Comparison of ENCODE assay signal across 39 cellular contexts in genomic region chr14:36132826-36133225, GRCh38. TPM values are rescaled to one million over a fixed set of nuclear protein-coding genes. Genes with fewer than 3 reads are reported as not detected.
"Had no signal": no experiment of that assay in that cellular context is flagged by ENCODE, and none has a peak within 500 bp of the region (broad histone marks: within the 10 kb centered on the region; RNA-seq: fewer than 3 reads in every experiment).

No MANE protein-coding gene starts in this region.

- DNase-seq: activated effector memory CD4-positive, alpha-beta T cell treated with anti-CD3 and anti-CD28 coated beads, Interleukin-2, amount 50 U/mL, for 16 hours; activated effector memory CD4-positive, alpha-beta T cell treated with Interleukin-2 at 50 U/mL for 16 hours; activated gamma-delta T cell; activated gamma-delta T cell treated with Interleukin-2 at 50 U/mL for 16 hours; activated naive CD4-positive, alpha-beta T cell; activated naive CD4-positive, alpha-beta T cell treated with anti-CD3 and anti-CD28 coated beads for 36 hours; activated naive CD4-positive, alpha-beta T cell treated with anti-CD3 and anti-CD28 coated beads, Interleukin-2, amount 10 ng/mL, durations not matched to agents 7 days and 5 days; activated naive CD4-positive, alpha-beta T cell treated with anti-CD3 and anti-CD28 coated beads, Interleukin-2, amount 50 U/mL, for 16 hours; activated naive CD4-positive, alpha-beta T cell treated with Interleukin-2 at 50 U/mL for 16 hours; activated naive CD8-positive, alpha-beta T cell treated with anti-CD3 and anti-CD28 coated beads for 36 hours; activated naive CD8-positive, alpha-beta T cell treated with anti-CD3 and anti-CD28 coated beads, Interleukin-2, amount 10 ng/mL, durations not matched to agents 7 days and 5 days; activated naive CD8-positive, alpha-beta T cell treated with anti-CD3 and anti-CD28 coated beads, Interleukin-2, amount 50 U/mL, for 24 hours; activated T-cell treated with anti-CD3 and anti-CD28 coated beads, Interleukin-2, amount 50 U/mL, for 1 hour; activated T-cell treated with anti-CD3 and anti-CD28 coated beads, Interleukin-2, amount 50 U/mL, for 24 hours; activated T-cell treated with anti-CD3 and anti-CD28 coated beads, Interleukin-2, amount 50 U/mL, for 4 hours; activated T-cell treated with anti-CD3 and anti-CD28 coated beads, Interleukin-2, amount 50 U/mL, for 48 hours; activated T-cell treated with anti-CD3 and anti-CD28 coated beads, Interleukin-2, amount 50 U/mL, for 72 hours; adrenal gland; amniotic stem cell; amygdala; anterior cingulate cortex; aorta; body of pancreas; brain microvascular endothelial cell; caudate nucleus; central memory CD4-positive, alpha-beta T cell; cerebellar nuclear complex had no signal

- FAIRE-seq: astrocyte, bronchial epithelial cell had no signal

- ATAC-seq: activated naive CD4-positive, alpha-beta T cell treated with anti-CD3 and anti-CD28 coated beads, Interleukin-2, amount 50 U/mL, for 72 hours; activated naive CD8-positive, alpha-beta T cell treated with anti-CD3 and anti-CD28 coated beads, Interleukin-2, amount 50 U/mL, for 24 hours; activated T-cell treated with anti-CD3 and anti-CD28 coated beads, Interleukin-2, amount 50 U/mL, for 4 hours; activated T-cell treated with anti-CD3 and anti-CD28 coated beads, Interleukin-2, amount 50 U/mL, for 72 hours; activated T-helper 17 cell treated with anti-CD3 and anti-CD28 coated beads, Interleukin-2, amount 50 U/mL, for 72 hours; body of pancreas had no signal

- H3K4me3 ChIP-seq: adrenal gland, ascending aorta, body of pancreas, breast epithelium, cardiac muscle cell had no signal

RNA-seq across cellular contexts. Expression of gene PTCSC3, which starts 43.7 kb away (rescaled TPM):
- total RNA-seq: activated naive CD4-positive, alpha-beta T cell treated with anti-CD3 and anti-CD28 coated beads for 36 hours; activated naive CD4-positive, alpha-beta T cell treated with anti-CD3 and anti-CD28 coated beads, Interleukin-2, amount 50 U/mL, for 72 hours; activated naive CD8-positive, alpha-beta T cell treated with anti-CD3 and anti-CD28 coated beads for 36 hours; activated naive CD8-positive, alpha-beta T cell treated with anti-CD3 and anti-CD28 coated beads, Interleukin-2, amount 10 ng/mL, durations not matched to agents 7 days and 5 days; activated T-cell treated with anti-CD3 and anti-CD28 coated beads, Interleukin-2, amount 50 U/mL, for 4 hours; activated T-cell treated with anti-CD3 and anti-CD28 coated beads, Interleukin-2, amount 50 U/mL, for 72 hours; activated T-helper 1 cell treated with anti-CD3 and anti-CD28 coated beads, Interleukin-12 subunit alpha, Interleukin-12 subunit beta, Interleukin-2, Interleukin-4 antibody, amounts not matched to agents 30 ng/mL and 10 ng/mL and 1 ng/mL, durations not matched to agents 14 hours and 24 hours and 36 hours; activated T-helper 17 cell treated with anti-CD3 and anti-CD28 coated beads, Interleukin-2, amount 50 U/mL, for 72 hours; activated T-helper 2 cell treated with anti-CD3 and anti-CD28 coated beads, Interferon-gamma antibody, Interleukin-2, Interleukin-4, amounts not matched to agents 10 μg/mL and 5 μg/mL and 100 μg/mL, durations not matched to agents 14 hours and 24 hours and 36 hours; adrenal gland; aorta; ascending aorta; astrocyte; body of pancreas; breast epithelium; bronchial epithelial cell; cardiac muscle cell; cardiac septum; cerebellum; chondrocyte had no signal
